ENCODE assay signal across 22 cellular contexts in genomic region chr1:11316701-11317100, GRCh38. TPM values are rescaled to one million over a fixed set of nuclear protein-coding genes. Genes with fewer than 3 reads are reported as not detected.
A peak's percentile ranks its signal among the peaks of the same experiment; 100 is the strongest.
DNase-seq lines count a peak whose midpoint lies in the region; ATAC-seq, FAIRE-seq and TF ChIP-seq lines count a peak whose summit lies in the region.
"Had no signal": no experiment of that assay in that cellular context is flagged by ENCODE, and none has a peak within 500 bp of the region (broad histone marks: within the 10 kb centered on the region; RNA-seq: fewer than 3 reads in every experiment).

No MANE protein-coding gene starts in this region.

- H3K36me3 ChIP-seq in breast epithelium (no peaks in the 10 kb centered on the region), pancreas (no peaks in the 10 kb centered on the region), aorta (ENCODE audit: control insufficient read depth in 1 of 2, insufficient read depth in 2 of 2, low read length in 1 of 2) (no peaks in the 10 kb centered on the region)
- H3K36me3 ChIP-seq: spleen, transverse colon had no signal

- TF ChIP-seq POLR2A in breast epithelium (IDR thresholded peaks at IDR 0.05), result no peak

- CTCF ChIA-PET in MCF 10A (lab: Yijun Ruan, JAX), result interaction anchor here (0.6 kb wide), 1 partner anchor 75 kb away, joined by 4 read pairs; no protein-coding TSS in a partner anchor

- TF ChIP-seq CTCF in breast epithelium (IDR thresholded peaks at IDR 0.05), result no peak
- no peak for TF ChIP-seq CTCF in MCF 10A (IDR thresholded peaks at IDR 0.05; ENCODE audit: unreplicated experiment)
- TF ChIP-seq CTCF in pancreas (IDR thresholded peaks at IDR 0.05), result no peak
- no peak for TF ChIP-seq CTCF in nephron progenitor cell (IDR thresholded peaks at IDR 0.05)

- H3K4me3 Mint-ChIP-seq in MCF 10A (ENCODE audit: unreplicated experiment), result no peak overlapping the region
- no peak overlapping the region for H3K4me3 Mint-ChIP-seq in nephron progenitor cell
- H3K4me3 Mint-ChIP-seq: activated CD4-positive, alpha-beta memory T cell treated with anti-CD3 and anti-CD28 coated beads, Interleukin-2, amount 10 ng/mL, durations not matched to agents 7 days and 5 days; activated naive CD8-positive, alpha-beta T cell treated with anti-CD3 and anti-CD28 coated beads for 36 hours; CD14-positive monocyte; effector memory CD8-positive, alpha-beta T cell; stimulated activated effector memory CD8-positive, alpha-beta T cell treated with anti-CD3 and anti-CD28 coated beads, Interleukin-12 subunit alpha, Interleukin-12 subunit beta, amount 100 ng/mL, for 72 hours; T-helper 1 cell treated with Interleukin-12 subunit alpha and Interleukin-12 subunit beta and Interleukin-4 antibody, amounts not matched to agents 30 μg/mL and 1 μg/mL, for 36 hours; WTC11 had no signal

- peak in 1 of 2 donors; percentile 53 for DNase-seq in breast epithelium (ENCODE audit: low spot score in 2 of 2)
- DNase-seq in MCF 10A (ENCODE audit: unreplicated experiment), result no peak
- peak; percentile 4 for DNase-seq in myocyte (ENCODE audit: low read depth)
- no peak for DNase-seq in NCI-H345 treated with DMSO at 0.1 percent for 48 hours (lab: John Stamatoyannopoulos, UW; ENCODE audit: unreplicated experiment)
- DNase-seq in pancreas, result no peak
- DNase-seq in aorta, result no peak
- DNase-seq in nephron progenitor cell, result no peak
- DNase-seq: 8988T; activated CD4-positive, alpha-beta memory T cell treated with anti-CD3 and anti-CD28 coated beads, Interleukin-2, amount 10 ng/mL, durations not matched to agents 7 days and 5 days; activated naive CD8-positive, alpha-beta T cell treated with anti-CD3 and anti-CD28 coated beads for 36 hours; central memory CD4-positive, alpha-beta T cell; DMS53; effector memory CD8-positive, alpha-beta T cell; NCI-H1436; NCI-H446 treated with DMSO at 0.1 percent for 48 hours; spleen; transverse colon had no signal

- no peak for FAIRE-seq in pancreas (lab: Jason Lieb, UNC)

- POLR2A ChIA-PET in MCF 10A (lab: Yijun Ruan, JAX), result no interaction called here

- ATAC-seq in esophagus mucosa, result peak; percentile 67
- ATAC-seq in pancreas, result no peak
- ATAC-seq in aorta (ENCODE audit: low FRiP score), result no peak
- ATAC-seq: effector memory CD8-positive, alpha-beta T cell; stimulated activated effector memory CD8-positive, alpha-beta T cell treated with anti-CD3 and anti-CD28 coated beads, Interleukin-12 subunit alpha, Interleukin-12 subunit beta, amount 100 ng/mL, for 72 hours; WTC11 had no signal

- H3K9me3 Mint-ChIP-seq in MCF 10A (ENCODE audit: unreplicated experiment) (no peaks in the 10 kb centered on the region), nephron progenitor cell (no peaks in the 10 kb centered on the region)
- H3K9me3 Mint-ChIP-seq: activated CD4-positive, alpha-beta memory T cell treated with anti-CD3 and anti-CD28 coated beads, Interleukin-2, amount 10 ng/mL, durations not matched to agents 7 days and 5 days; activated naive CD8-positive, alpha-beta T cell treated with anti-CD3 and anti-CD28 coated beads for 36 hours; CD14-positive monocyte; effector memory CD8-positive, alpha-beta T cell; stimulated activated effector memory CD8-positive, alpha-beta T cell treated with anti-CD3 and anti-CD28 coated beads, Interleukin-12 subunit alpha, Interleukin-12 subunit beta, amount 100 ng/mL, for 72 hours; T-helper 1 cell treated with Interleukin-12 subunit alpha and Interleukin-12 subunit beta and Interleukin-4 antibody, amounts not matched to agents 30 μg/mL and 1 μg/mL, for 36 hours; WTC11 had no signal

- peaks cover 4% of the 10 kb centered on the region for H3K36me3 Mint-ChIP-seq in MCF 10A (ENCODE audit: insufficient read depth, unreplicated experiment)
- no peaks in the 10 kb centered on the region for H3K36me3 Mint-ChIP-seq in nephron progenitor cell (ENCODE audit: low read depth)
- H3K36me3 Mint-ChIP-seq: activated naive CD8-positive, alpha-beta T cell treated with anti-CD3 and anti-CD28 coated beads for 36 hours; CD14-positive monocyte; stimulated activated effector memory CD8-positive, alpha-beta T cell treated with anti-CD3 and anti-CD28 coated beads, Interleukin-12 subunit alpha, Interleukin-12 subunit beta, amount 100 ng/mL, for 72 hours; WTC11 had no signal

- WGBS in pancreas, 2 donors, result 53 to 54% methylated on average over 5 to 6 of the region's 6 CpGs
- WGBS in aorta, 2 donors, result 21 to 22% methylated on average over 6 of the region's 6 CpGs

- H3K4me3 ChIP-seq in breast epithelium (peak overlapping the region in 1 of 3 donors; percentile 31), pancreas (no peak overlapping the region), aorta (ENCODE audit: low read length in 2 of 2) (no peak overlapping the region)
- H3K4me3 ChIP-seq: spleen, transverse colon had no signal

- H3K27ac ChIP-seq in breast epithelium, result peak overlapping the region; percentile 1 to 74
- no peak overlapping the region for H3K27ac ChIP-seq in pancreas
- H3K27ac ChIP-seq in aorta (ENCODE audit: low read depth in 1 of 2, low read length in 2 of 2), result no peak overlapping the region
- H3K27ac ChIP-seq: spleen, transverse colon had no signal

- intact Hi-C loops in breast epithelium (cut with DNase I; ENCODE audit: low total_unique reads) (no loop called here), MCF 10A (cut with micrococcal nuclease) (no loop called here), pancreas (cut with DNase I) (no loop called here), aorta (cut with DNase I) (no loop called here)

- H3K9me3 ChIP-seq in breast epithelium, result no peaks in the 10 kb centered on the region
- no peaks in the 10 kb centered on the region for H3K9me3 ChIP-seq in pancreas
- no peaks in the 10 kb centered on the region for H3K9me3 ChIP-seq in aorta (ENCODE audit: control insufficient read depth, low read length)
- H3K9me3 ChIP-seq: spleen, transverse colon had no signal

- H3K4me1 ChIP-seq in breast epithelium (no peaks in the 10 kb centered on the region), pancreas (no peaks in the 10 kb centered on the region), aorta (ENCODE audit: control insufficient read depth in 1 of 2, insufficient read depth in 2 of 2, low read length in 2 of 2) (no peaks in the 10 kb centered on the region)
- H3K4me1 ChIP-seq: spleen, transverse colon had no signal

- no peaks in the 10 kb centered on the region for H3K27me3 ChIP-seq in breast epithelium
- no peaks in the 10 kb centered on the region for H3K27me3 ChIP-seq in pancreas
- no peaks in the 10 kb centered on the region for H3K27me3 ChIP-seq in aorta (ENCODE audit: control insufficient read depth in 1 of 2, insufficient read depth in 2 of 2, low read length in 1 of 2)

- H3K27ac Mint-ChIP-seq in MCF 10A (ENCODE audit: low read depth, unreplicated experiment) (no peak overlapping the region), nephron progenitor cell (no peak overlapping the region)
- H3K27ac Mint-ChIP-seq: activated CD4-positive, alpha-beta memory T cell treated with anti-CD3 and anti-CD28 coated beads, Interleukin-2, amount 10 ng/mL, durations not matched to agents 7 days and 5 days; activated naive CD8-positive, alpha-beta T cell treated with anti-CD3 and anti-CD28 coated beads for 36 hours; CD14-positive monocyte; stimulated activated effector memory CD8-positive, alpha-beta T cell treated with anti-CD3 and anti-CD28 coated beads, Interleukin-12 subunit alpha, Interleukin-12 subunit beta, amount 100 ng/mL, for 72 hours; T-helper 1 cell treated with Interleukin-12 subunit alpha and Interleukin-12 subunit beta and Interleukin-4 antibody, amounts not matched to agents 30 μg/mL and 1 μg/mL, for 36 hours; WTC11 had no signal

- H3K4me1 Mint-ChIP-seq in MCF 10A (ENCODE audit: insufficient read depth, unreplicated experiment) (peaks cover 11% of the 10 kb centered on the region), nephron progenitor cell (peaks cover 25% of the 10 kb centered on the region)
- H3K4me1 Mint-ChIP-seq: CD14-positive monocyte had no signal

- BruUV-seq in MCF 10A (replicated peaks; lab: Mats Ljungman, UMichigan), result no TSS peak

- peaks cover 21% of the 10 kb centered on the region for H3K27me3 Mint-ChIP-seq in MCF 10A (ENCODE audit: insufficient read depth, unreplicated experiment)
- H3K27me3 Mint-ChIP-seq in nephron progenitor cell (ENCODE audit: low read depth, poor library complexity), result peaks cover 16% of the 10 kb centered on the region
- H3K27me3 Mint-ChIP-seq: activated CD4-positive, alpha-beta memory T cell treated with anti-CD3 and anti-CD28 coated beads, Interleukin-2, amount 10 ng/mL, durations not matched to agents 7 days and 5 days had no signal

RNA-seq across cellular contexts. Expression of gene UBIAD1, which starts 43.7 kb away (rescaled TPM):
- 10 to 100 TPM; 13.4 to 20.6 (median 16.4) TPM for total RNA-seq in breast epithelium
- total RNA-seq in MCF 10A (2022), result 21.7 and 23.2 TPM in 2 replicates
- total RNA-seq in esophagus mucosa, result 7.6 TPM
- total RNA-seq in myocyte, result 12.6 and 15.6 TPM in 2 replicates
- polyA plus RNA-seq in myocyte (2012), result 9.8 TPM
- total RNA-seq in pancreas, result 10 to 100 TPM in 2 of 6 donors, 1 to 10 TPM in 4; 6.9 to 13.9 (median 8.7) TPM
- polyA plus RNA-seq in pancreas, result 1 to 10 TPM; 3.7 to 6.6 TPM
- total RNA-seq in aorta, result 1 to 10 TPM; 8.9 to 10.0 TPM
- polyA plus RNA-seq in aorta, result 1 to 10 TPM; 4.6 to 8.5 TPM

RNA-seq across cellular contexts. Expression of gene MTOR, which starts 54.4 kb away (rescaled TPM):
- 10 to 100 TPM; 36.8 to 48.4 (median 46.5) TPM for total RNA-seq in breast epithelium
- 45.9 and 54.0 TPM in 2 replicates for total RNA-seq in MCF 10A (2022)
- 24.0 TPM for total RNA-seq in esophagus mucosa
- total RNA-seq in myocyte, result 50.2 and 54.7 TPM in 2 replicates
- 36.6 TPM for polyA plus RNA-seq in myocyte (2012)
- total RNA-seq in pancreas, result 10 to 100 TPM; 11.9 to 22.6 (median 15.8) TPM
- polyA plus RNA-seq in pancreas, result 10 to 100 TPM; 14.1 to 16.7 TPM
- 10 to 100 TPM; 29.8 to 31.8 TPM for total RNA-seq in aorta
- polyA plus RNA-seq in aorta, result 10 to 100 TPM in 1 of 2 donors, 1 to 10 TPM in 1; 7.5 to 15.9 TPM

Comparison
In these comparisons a context has a peak if more than half of its experiments do, and no peak if none do; other contexts are left out.
1. H3K27ac ChIP-seq: peak in breast epithelium (2 of 2); none in pancreas (0 of 4) and aorta (0 of 2).